In the genomic region with DNA sequence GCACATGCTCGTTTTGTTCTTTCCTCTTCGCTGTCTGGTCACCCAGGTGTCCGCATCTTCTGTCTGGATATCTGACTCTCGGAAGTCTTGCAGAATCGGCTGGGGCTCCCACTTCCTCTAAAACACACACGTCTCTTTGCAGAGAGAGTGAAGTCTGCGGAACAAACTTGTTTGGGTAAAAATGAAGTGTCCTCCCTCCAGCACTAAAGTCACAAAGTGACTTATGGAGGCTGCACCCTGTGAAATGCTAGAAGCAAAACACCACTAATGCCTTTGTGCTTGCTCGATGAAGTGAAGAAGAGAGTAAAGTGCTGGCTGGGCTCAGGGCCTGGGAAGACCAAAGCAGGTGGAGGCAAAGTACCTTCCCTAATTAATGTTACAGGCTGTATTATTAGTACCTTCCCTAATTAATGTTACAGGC, we compare ENCODE assay signal across 9 cellular contexts.
DNase-seq lines count a peak whose midpoint lies in the region; ATAC-seq and TF ChIP-seq lines count a peak whose summit lies in the region.
"Had no signal": no experiment of that assay in that cellular context is flagged by ENCODE, and none has a peak within 500 bp of the region (broad histone marks: within the 10 kb centered on the region; RNA-seq: fewer than 3 reads in every experiment).

No MANE protein-coding gene starts in this region.

- DNase-seq in HEK293T (ENCODE audit: extremely low spot score) (peak; percentile 26), RPMI8226 (peak; percentile 74), lower lobe of right lung (no peak), BE2C (no peak), DMS 273 treated with DMSO at 0.1 percent for 48 hours (lab: John Stamatoyannopoulos, UW) (no peak)
- DNase-seq in stimulated activated CD4-positive, alpha-beta T cell treated with anti-CD3 and anti-CD28 coated beads, Interleukin-1b, Interleukin-23, amount 100 ng/mL, for 48 hours = no peak
- DNase-seq in activated CD4-positive, alpha-beta T cell treated with anti-CD3 and anti-CD28 coated beads, Interleukin-2, amount 50 U/mL, for 4 hours = no peak

- no peak for TF ChIP-seq CTCF in lower lobe of right lung (IDR thresholded peaks at IDR 0.05)
- TF ChIP-seq CTCF in BE2C (IDR thresholded peaks at IDR 0.05; ENCODE audit: low read depth, low read length) = no peak

- no peaks in the 10 kb centered on the region for H4K20me1 ChIP-seq in BLaER1

- ATAC-seq in lower lobe of right lung = no peak

- H3K4me3 ChIP-seq in BLaER1 (no peak overlapping the region), lower lobe of right lung (no peak overlapping the region), BE2C (ENCODE audit: low read depth, low read length) (no peak overlapping the region)

- H3K27me3 ChIP-seq in BLaER1 (no peaks in the 10 kb centered on the region), lower lobe of right lung (ENCODE audit: low read depth) (no peaks in the 10 kb centered on the region), BE2C (no peaks in the 10 kb centered on the region)

- POLR2A ChIA-PET in HEK293T (lab: Yijun Ruan, JAX) = no interaction called here

- H3K9ac ChIP-seq in BLaER1 = no peak overlapping the region

- intact Hi-C loops in lower lobe of right lung (cut with DNase I) = no loop called here

- H3K9me3 ChIP-seq in BLaER1 = no peaks in the 10 kb centered on the region
- H3K9me3 ChIP-seq in lower lobe of right lung = no peaks in the 10 kb centered on the region
- H3K9me3 ChIP-seq in BE2C = no peaks in the 10 kb centered on the region

- no peaks in the 10 kb centered on the region for H3K36me3 ChIP-seq in BLaER1
- no peaks in the 10 kb centered on the region for H3K36me3 ChIP-seq in lower lobe of right lung
- no peaks in the 10 kb centered on the region for H3K36me3 ChIP-seq in BE2C

- H3K4me1 ChIP-seq in BLaER1 (peaks cover 44% of the 10 kb centered on the region), lower lobe of right lung (peaks cover 6% of the 10 kb centered on the region), BE2C (no peaks in the 10 kb centered on the region)

- CTCF ChIA-PET in HEK293T (lab: Yijun Ruan, JAX) = interaction anchor here (0.8 kb wide), 1 partner anchor 19 kb away, joined by 3 read pairs; no protein-coding TSS in a partner anchor

- H3K27ac ChIP-seq in BLaER1 (no peak overlapping the region), lower lobe of right lung (peak overlapping the region; percentile 0)
- H3K27ac ChIP-seq: epithelial cell of prostate had no signal

- H3K4me2 ChIP-seq in BLaER1 = peak overlapping the region; percentile 48

TF ChIP-seq in HEK293T, 16 proteins besides CTCF, POLR2A, EP300 and RAD21:
- TF ChIP-seq FOXA1 (IDR thresholded peaks at IDR 0.05) = no peak
- TF ChIP-seq, protein P1, sequence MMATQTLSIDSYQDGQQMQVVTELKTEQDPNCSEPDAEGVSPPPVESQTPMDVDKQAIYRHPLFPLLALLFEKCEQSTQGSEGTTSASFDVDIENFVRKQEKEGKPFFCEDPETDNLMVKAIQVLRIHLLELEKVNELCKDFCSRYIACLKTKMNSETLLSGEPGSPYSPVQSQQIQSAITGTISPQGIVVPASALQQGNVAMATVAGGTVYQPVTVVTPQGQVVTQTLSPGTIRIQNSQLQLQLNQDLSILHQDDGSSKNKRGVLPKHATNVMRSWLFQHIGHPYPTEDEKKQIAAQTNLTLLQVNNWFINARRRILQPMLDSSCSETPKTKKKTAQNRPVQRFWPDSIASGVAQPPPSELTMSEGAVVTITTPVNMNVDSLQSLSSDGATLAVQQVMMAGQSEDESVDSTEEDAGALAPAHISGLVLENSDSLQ (IDR thresholded peaks at IDR 0.05) = peak; percentile 62

Comparison
In these comparisons a context has a peak if more than half of its experiments do, and no peak if none do; other contexts are left out.
1. DNase-seq: peak in HEK293T (single experiment) and RPMI8226 (single experiment); none in lower lobe of right lung (single experiment), BE2C (single experiment), DMS 273 treated with DMSO at 0.1 percent for 48 hours (single experiment), stimulated activated CD4-positive, alpha-beta T cell treated with anti-CD3 and anti-CD28 coated beads, Interleukin-1b, Interleukin-23, amount 100 ng/mL, for 48 hours (single experiment) and activated CD4-positive, alpha-beta T cell treated with anti-CD3 and anti-CD28 coated beads, Interleukin-2, amount 50 U/mL, for 4 hours (0 of 2).